Comparison of ENCODE assay signal across 8 cellular contexts in genomic region chr4:173334085-173334890, GRCh38.
A peak's percentile ranks its signal among the peaks of the same experiment; 100 is the strongest.
DNase-seq lines count a peak whose midpoint lies in the region; ATAC-seq lines count a peak whose summit lies in the region.

Gene HMGB2, minus strand, starts transcription at chr4:173334358. Its CDS starts 709 bp downstream, at chr4:173333649.

- peak; percentile 89 to 100 (median 98) for DNase-seq in C1 segment of cervical spinal cord (lab: John Stamatoyannopoulos, UW)
- DNase-seq in NCI-H748 treated with DMSO at 0.1 percent for 48 hours (lab: John Stamatoyannopoulos, UW): peak; percentile 95
- peak; percentile 98 to 100 for DNase-seq in activated CD4-positive, alpha-beta T cell treated with anti-CD3 and anti-CD28 coated beads, Interleukin-2, amount 50 U/mL, for 24 hours (ENCODE audit: low read depth in 1 of 2, low spot score in 1 of 2)
- DNase-seq in dedifferentiated amniotic fluid mesenchymal stem cell (ENCODE audit: extremely low spot score): peak; percentile 99
- peak; percentile 100 for DNase-seq in left kidney (ENCODE audit: low read depth, low spot score)
- DNase-seq in stimulated activated CD4-positive, alpha-beta T cell treated with anti-CD3 and anti-CD28 coated beads, Interleukin-2, amount 100 ng/mL, for 24 hours: peak; percentile 100

- ATAC-seq in GM19372 (IDR thresholded peaks at IDR 0.05; ENCODE audit: low read depth, unreplicated experiment): peak; percentile 84
- ATAC-seq in HG03558 (IDR thresholded peaks at IDR 0.05; ENCODE audit: extremely low read depth, unreplicated experiment): peak; percentile 81

Comparison
In these comparisons a context has a peak if more than half of its experiments do, and no peak if none do; other contexts are left out.
1. Peak in every context shown above with its lines: DNase-seq and ATAC-seq.